Comparison of ENCODE assay signal across 1 cellular context in genomic region chr11:72723508-72723907, GRCh38.
TF ChIP-seq lines count a peak whose summit lies in the region.

No MANE protein-coding gene starts in this region.

TF ChIP-seq in H1, 55 proteins besides CTCF, POLR2A, EP300 and RAD21:
- TF ChIP-seq RXRA (IDR thresholded peaks at IDR 0.05; ENCODE audit: insufficient read depth, low read depth, low read length) (no peak), CHD1 (IDR thresholded peaks at IDR 0.05; ENCODE audit: low read depth, low read length) (no peak), TBP (IDR thresholded peaks at IDR 0.05; ENCODE audit: low read depth, low read length) (no peak), HDAC6 (IDR thresholded peaks at IDR 0.05; ENCODE audit: low read depth, low read length) (no peak), ASH2L (IDR thresholded peaks at IDR 0.05; ENCODE audit: low read length) (no peak), SUZ12 (IDR thresholded peaks at IDR 0.05; ENCODE audit: low read length) (no peak), ATF3 (IDR thresholded peaks at IDR 0.05; ENCODE audit: insufficient read depth, low read depth, low read length) (no peak), E2F6 (IDR thresholded peaks at IDR 0.05) (no peak), TEAD4 (IDR thresholded peaks at IDR 0.05; ENCODE audit: low read depth, low read length) (no peak), GTF2F1 (IDR thresholded peaks at IDR 0.05; ENCODE audit: borderline replicate concordance, low read depth, low read length) (no peak), CBX5 (IDR thresholded peaks at IDR 0.05; ENCODE audit: low read depth, low read length) (no peak), SP2 (IDR thresholded peaks at IDR 0.05; ENCODE audit: low read length) (no peak), USF2 (IDR thresholded peaks at IDR 0.05; ENCODE audit: low read length) (no peak), EZH2 (IDR thresholded peaks at IDR 0.05; ENCODE audit: low read depth, low read length, severe bottlenecking) (no peak), CTBP2 (IDR thresholded peaks at IDR 0.05; ENCODE audit: borderline replicate concordance, insufficient read depth, insufficient read length, low read length) (no peak), RFX5 (IDR thresholded peaks at IDR 0.05; ENCODE audit: borderline replicate concordance, low read depth, low read length) (no peak), PHF8 (conservative IDR thresholded peaks at IDR 0.05; ENCODE audit: low read depth, low read length) (no peak), YY1 (IDR thresholded peaks at IDR 0.05; ENCODE audit: low read depth, low read length) (no peak)
